2 cellular contexts compared by ENCODE assay signal in genomic region chr2:209305026-209305425, GRCh38.
TF ChIP-seq lines count a peak whose summit lies in the region.

No MANE protein-coding gene starts in this region.

TF ChIP-seq in H1, 55 proteins besides CTCF, POLR2A, EP300 and RAD21:
- peak; percentile 65; the same call in 1 of the 2 replicates for TF ChIP-seq POLR2AphosphoS5 (IDR thresholded peaks at IDR 0.05; ENCODE audit: low read depth, low read length)
- TF ChIP-seq MAFK (IDR thresholded peaks at IDR 0.05; ENCODE audit: low read depth, low read length): peak; percentile 60
- no peak for TF ChIP-seq E2F6 (IDR thresholded peaks at IDR 0.05)
- TF ChIP-seq BRCA1 (IDR thresholded peaks at IDR 0.05; ENCODE audit: low read depth, low read length): no peak
- TF ChIP-seq CHD7 (IDR thresholded peaks at IDR 0.05; ENCODE audit: insufficient replicate concordance, low read length): no peak

TF ChIP-seq in neural cell, 6 proteins besides CTCF, POLR2A, EP300 and RAD21:
- TF ChIP-seq EZH2 (IDR thresholded peaks at IDR 0.05; ENCODE audit: borderline replicate concordance, insufficient read depth, low read length, poor library complexity, severe bottlenecking) (no peak), SMC3 (conservative IDR thresholded peaks at IDR 0.05; ENCODE audit: poor library complexity) (no peak), POLR2AphosphoS5 (IDR thresholded peaks at IDR 0.05) (no peak), REST (IDR thresholded peaks at IDR 0.05; ENCODE audit: borderline replicate concordance) (no peak), TAF1 (IDR thresholded peaks at IDR 0.05; ENCODE audit: low read depth) (no peak), MXI1 (conservative IDR thresholded peaks at IDR 0.05; ENCODE audit: poor library complexity, severe bottlenecking) (no peak)
